Comparison of ENCODE assay signal across 8 cellular contexts in genomic region chr19:1853295-1854031, GRCh38. TPM values are rescaled to one million over a fixed set of nuclear protein-coding genes. Genes with fewer than 3 reads are reported as not detected.
DNase-seq lines count a peak whose midpoint lies in the region; ATAC-seq, FAIRE-seq and TF ChIP-seq lines count a peak whose summit lies in the region.

No MANE protein-coding gene starts in this region.

- H3K27me3 ChIP-seq in Caco-2 (replicated peaks; ENCODE audit: control insufficient read depth, insufficient read depth, low read length) (no peaks in the 10 kb centered on the region), pancreas (no peaks in the 10 kb centered on the region)

- no peaks in the 10 kb centered on the region for H3K4me1 Mint-ChIP-seq in Caco-2 (ENCODE audit: low read depth, unreplicated experiment)

- CTCF ChIA-PET in Caco-2 (lab: Charles Lee), result interaction anchor here (0.6 kb wide), 1 partner anchor 334 kb away, joined by 3 read pairs; no protein-coding TSS in a partner anchor

- H3K27ac ChIP-seq in pancreas, result no peak overlapping the region

- H3K4me3 ChIP-seq in Caco-2 (ENCODE audit: low read depth, low read length) (no peak overlapping the region), fibroblast of villous mesenchyme (ENCODE audit: low read depth, low read length) (no peak overlapping the region), pancreas (no peak overlapping the region)

- TF ChIP-seq CTCF in Caco-2 (IDR thresholded peaks at IDR 0.05; ENCODE audit: insufficient read depth in 1 of 2, low read depth in 1 of 2, low read length in 1 of 2, severe bottlenecking in 1 of 2, unreplicated experiment in 1 of 2) (peak; percentile 71 to 81), fibroblast of villous mesenchyme (IDR thresholded peaks at IDR 0.05; ENCODE audit: insufficient read depth, low read depth, low read length) (peak; percentile 95), pancreas (IDR thresholded peaks at IDR 0.05) (peak; percentile 86 to 94 (median 92))

- no peaks in the 10 kb centered on the region for H3K27me3 Mint-ChIP-seq in Caco-2 (ENCODE audit: insufficient read depth, unreplicated experiment)

- POLR2A ChIA-PET in Caco-2 (lab: Charles Lee), result no interaction called here

- FAIRE-seq in pancreas (lab: Jason Lieb, UNC) (no peak), urothelium cell line (lab: Jason Lieb, UNC) (peak; percentile 32)

- no peaks in the 10 kb centered on the region for H3K9me3 Mint-ChIP-seq in Caco-2 (ENCODE audit: unreplicated experiment)

- BruUV-seq in Caco-2 (replicated peaks; lab: Mats Ljungman, UMichigan), result TSS peak; percentile 34

- ATAC-seq in pancreas (peak; percentile 50 to 66 (median 55)), GM19463 (IDR thresholded peaks at IDR 0.05; ENCODE audit: unreplicated experiment) (no peak)

- no peak overlapping the region for H3K27ac Mint-ChIP-seq in Caco-2 (ENCODE audit: unreplicated experiment)

- intact Hi-C loops in Caco-2 (cut with micrococcal nuclease; ENCODE audit: unreplicated experiment) (no loop called here), pancreas (cut with DNase I) (no loop called here)

- H3K9me3 ChIP-seq in Caco-2 (no peaks in the 10 kb centered on the region), pancreas (no peaks in the 10 kb centered on the region)

- DNase-seq in Caco-2, result peak; percentile 62 to 77
- DNase-seq in HUDEP-2 (lab: John Stamatoyannopoulos, UW; ENCODE audit: unreplicated experiment in 76 of 76), result peak in 72 of 76 experiments; percentile 53 to 98 (median 92)
- peak; percentile 75 for DNase-seq in SIG-M5 treated with dmso at 0.1 percent for 504 hours (lab: John Stamatoyannopoulos, UW; ENCODE audit: unreplicated experiment)
- DNase-seq in activated effector memory CD4-positive, alpha-beta T cell treated with Interleukin-2 at 50 U/mL for 16 hours, result peak; percentile 69
- peak; percentile 81 for DNase-seq in fibroblast of villous mesenchyme (ENCODE audit: low read depth)
- DNase-seq in pancreas, result peak; percentile 69 to 93 (median 87)
- DNase-seq in urothelium cell line (ENCODE audit: low spot score), result peak; percentile 80

- H3K4me3 Mint-ChIP-seq in Caco-2 (ENCODE audit: unreplicated experiment), result no peak overlapping the region

- H3K36me3 ChIP-seq in Caco-2 (ENCODE audit: control insufficient read depth, insufficient read depth, low read length), result no peaks in the 10 kb centered on the region
- H3K36me3 ChIP-seq in pancreas, result no peaks in the 10 kb centered on the region

- H3K36me3 Mint-ChIP-seq in Caco-2 (ENCODE audit: insufficient read depth, unreplicated experiment), result peaks cover 10% of the 10 kb centered on the region

- 0 out of 2 replicates have a peak, but pooled peaks cover 12% of the 10 kb centered on the region for H3K4me1 ChIP-seq in Caco-2
- H3K4me1 ChIP-seq in pancreas, result peaks cover 0 to 11% (median 0%) of the 10 kb centered on the region in 3 donors

- 27 to 31% methylated on average over 26 to 27 of the region's 27 CpGs for WGBS in pancreas, 2 donors

RNA-seq across cellular contexts. Expression of gene REXO1, which starts 5.2 kb away (rescaled TPM):
- total RNA-seq in Caco-2 (2022), result 43.0 and 46.6 TPM in 2 replicates
- total RNA-seq in fibroblast of villous mesenchyme, result 11.2 and 15.8 TPM in 2 replicates
- 10 to 100 TPM; 10.5 to 16.6 (median 15.1) TPM for total RNA-seq in pancreas
- 10 to 100 TPM; 29.5 to 42.2 TPM for polyA plus RNA-seq in pancreas

RNA-seq across cellular contexts. Expression of gene KLF16, which starts 9.9 kb away (rescaled TPM):
- total RNA-seq in Caco-2 (2022) (26.5 and 26.8 TPM in 2 replicates), fibroblast of villous mesenchyme (10.4 and 16.8 TPM in 2 replicates), pancreas (10 to 100 TPM in 1 of 6 donors, 1 to 10 TPM in 5; 4.3 to 10.4 (median 7.9) TPM)
- 1 to 10 TPM; 5.1 to 8.2 TPM for polyA plus RNA-seq in pancreas

RNA-seq across cellular contexts. Expression of gene ABHD17A, which starts 31.8 kb away (rescaled TPM):
- total RNA-seq in Caco-2 (2022), result 47.7 and 51.8 TPM in 2 replicates
- total RNA-seq in fibroblast of villous mesenchyme, result 45.8 and 62.2 TPM in 2 replicates
- 10 to 100 TPM; 21.1 to 30.8 (median 24.4) TPM for total RNA-seq in pancreas
- 10 to 100 TPM; 62.4 to 71.0 TPM for polyA plus RNA-seq in pancreas

RNA-seq across cellular contexts. Expression of gene ATP8B3, which starts 41.4 kb away (rescaled TPM):
- 0.28 and 0.45 TPM in 2 replicates for total RNA-seq in Caco-2 (2022)
- 0.86 and 1.6 TPM in 2 replicates for total RNA-seq in fibroblast of villous mesenchyme
- 1 to 10 TPM in 1 of 6 donors, under 1 TPM in 5; 0.32 to 1.1 (median 0.52) TPM for total RNA-seq in pancreas
- under 1 TPM; 0.56 to 0.95 TPM for polyA plus RNA-seq in pancreas

RNA-seq across cellular contexts. Expression of gene ADAT3, which starts 51.7 kb away (rescaled TPM):
- total RNA-seq in Caco-2 (2022) (12.6 and 14.0 TPM in 2 replicates), fibroblast of villous mesenchyme (3.9 and 4.5 TPM in 2 replicates), pancreas (1 to 10 TPM; 2.0 to 6.5 (median 4.5) TPM)
- 10 to 100 TPM in 1 of 2 donors, 1 to 10 TPM in 1; 5.2 to 10.1 TPM for polyA plus RNA-seq in pancreas
